22 cellular contexts compared by ENCODE assay signal in the genomic region with DNA sequence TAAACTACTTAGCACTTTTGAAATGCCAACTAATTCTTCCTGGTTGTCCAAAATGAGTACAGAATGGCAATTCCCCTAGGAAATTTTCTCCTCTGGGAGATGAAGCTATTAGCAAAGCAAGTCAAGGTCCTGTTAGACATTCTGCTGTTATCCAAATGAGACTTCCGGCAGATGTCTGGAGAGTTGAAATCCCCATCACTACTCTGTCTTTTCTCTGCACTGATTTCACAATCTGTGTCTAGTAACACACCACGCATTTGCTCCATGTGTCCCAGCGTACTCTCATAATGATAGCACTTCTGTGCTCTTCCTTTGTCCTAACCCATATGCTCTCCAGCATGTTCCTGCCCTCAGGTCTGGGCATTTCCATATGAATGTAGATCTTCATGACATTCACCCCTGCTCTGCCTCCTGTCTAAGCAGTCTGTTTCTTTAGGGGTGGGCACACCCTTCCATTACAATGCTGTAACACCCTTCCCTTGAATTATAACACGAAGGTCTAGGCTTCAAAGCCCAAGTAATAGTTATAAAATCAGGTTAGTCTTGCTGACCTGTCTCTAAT.
A peak's percentile ranks its signal among the peaks of the same experiment; 100 is the strongest.
DNase-seq lines count a peak whose midpoint lies in the region; ATAC-seq, FAIRE-seq and TF ChIP-seq lines count a peak whose summit lies in the region.
"Had no signal": no experiment of that assay in that cellular context is flagged by ENCODE, and none has a peak within 500 bp of the region (broad histone marks: within the 10 kb centered on the region; RNA-seq: fewer than 3 reads in every experiment).

No MANE protein-coding gene starts in this region.

- H3K4me1 ChIP-seq in HAP-1: peaks cover 43% of the 10 kb centered on the region

- ATAC-seq in omental fat pad (ENCODE audit: low FRiP score): peak; percentile 71
- ATAC-seq in GM21825 (IDR thresholded peaks at IDR 0.05; ENCODE audit: unreplicated experiment): no peak
- ATAC-seq: HepG2, K562 had no signal

- FAIRE-seq in frontal cortex (lab: Jason Lieb, UNC): no peak
- FAIRE-seq: GM12891, H54, HepG2, K562 had no signal

- TF ChIP-seq CTCF in fibroblast of villous mesenchyme (IDR thresholded peaks at IDR 0.05; ENCODE audit: insufficient read depth, low read depth, low read length) (no peak), omental fat pad (IDR thresholded peaks at IDR 0.05) (no peak)

- no peaks in the 10 kb centered on the region for H3K36me3 ChIP-seq in HAP-1 (replicated peaks)
- H3K36me3 ChIP-seq: MG63 had no signal

- DNase-seq in ELF-1 (ENCODE audit: low read depth, low spot score) (peak; percentile 47), HAP-1 (ENCODE audit: low spot score in 2 of 2) (peak; percentile 73 to 95), fibroblast of villous mesenchyme (ENCODE audit: low read depth) (peak; percentile 79), omental fat pad (ENCODE audit: low spot score) (no peak), frontal cortex (ENCODE audit: low spot score in 2 of 2) (no peak), HUDEP-2 (lab: John Stamatoyannopoulos, UW; ENCODE audit: unreplicated experiment in 76 of 76) (no peak)
- DNase-seq: CD4-positive, CD25-positive, alpha-beta regulatory T cell; DMS 273 treated with DMSO at 0.1 percent for 48 hours; DMS79 treated with DMSO at 0.1 percent for 48 hours; HFFc6; MG63; NCI-H1417 treated with DMSO at 0.1 percent for 48 hours; NCI-H187; NCI-H748 treated with DMSO at 0.1 percent for 48 hours; PC-9; SIG-M5; SK-N-SH had no signal

- H3K27me3 ChIP-seq in HAP-1 (ENCODE audit: low read depth): no peaks in the 10 kb centered on the region
- H3K27me3 ChIP-seq: MG63 had no signal

- H3K4me3 ChIP-seq in HAP-1 (no peak overlapping the region), fibroblast of villous mesenchyme (ENCODE audit: low read depth, low read length) (no peak overlapping the region)
- H3K4me3 ChIP-seq: K562, MG63, PC-9 had no signal

- in situ Hi-C loops in HAP-1 (cut with MboI; ENCODE audit: low sequenced_read_pairs): no loop called here

- no peaks in the 10 kb centered on the region for H3K9me3 ChIP-seq in HAP-1
- H3K9me3 ChIP-seq: MG63, SK-N-SH had no signal

Comparison
In these comparisons a context has a peak if more than half of its experiments do, and no peak if none do; other contexts are left out.
1. DNase-seq: peak in ELF-1 (single experiment), HAP-1 (2 of 2) and fibroblast of villous mesenchyme (single experiment); none in omental fat pad (single experiment), frontal cortex (0 of 2) and HUDEP-2 (0 of 76).